23 cellular contexts compared by ENCODE assay signal in genomic region chr5:142838845-142839244, GRCh38.
DNase-seq lines count a peak whose midpoint lies in the region; ATAC-seq, FAIRE-seq and TF ChIP-seq lines count a peak whose summit lies in the region.
"Had no signal": no experiment of that assay in that cellular context is flagged by ENCODE, and none has a peak within 500 bp of the region (broad histone marks: within the 10 kb centered on the region; RNA-seq: fewer than 3 reads in every experiment).

No MANE protein-coding gene starts in this region.

- FAIRE-seq in A549 (lab: Jason Lieb, UNC), result no peak
- FAIRE-seq: D721Med, K562 had no signal

- H3K4me2 ChIP-seq in A549, result peak overlapping the region; percentile 75

- no peak for TF ChIP-seq CTCF in A549 (IDR thresholded peaks at IDR 0.05)
- TF ChIP-seq CTCF in colonic mucosa (IDR thresholded peaks at IDR 0.05), result no peak
- no peak for TF ChIP-seq CTCF in neutrophil (IDR thresholded peaks at IDR 0.05)
- no peak for TF ChIP-seq CTCF in thyroid gland (IDR thresholded peaks at IDR 0.05)

- no peak for DNase-seq in A549 (ENCODE audit: low read depth in 1 of 2, low spot score in 1 of 2)
- no peak for DNase-seq in colonic mucosa
- DNase-seq in thyroid gland, result no peak
- DNase-seq in NOMO-1 treated with DMSO at 0.1 percent for 48 hours (lab: John Stamatoyannopoulos, UW; ENCODE audit: unreplicated experiment), result no peak
- no peak for DNase-seq in activated effector memory CD4-positive, alpha-beta T cell treated with anti-CD3 and anti-CD28 coated beads, Interleukin-2, amount 50 U/mL, for 16 hours
- DNase-seq: CD8-positive, alpha-beta memory T cell; DMS53; GF-D8; H9; HFFc6; NCI-H1417; NCI-H1694 treated with DMSO at 0.1 percent for 48 hours; NCI-H446 treated with DMSO at 0.1 percent for 48 hours; NCI-H526 treated with DMSO at 0.1 percent for 48 hours; SHP77 had no signal

- WGBS in A549 (ENCODE audit: missing lambda C conversion rate), result 33% methylated on average over 5 of the region's 5 CpGs
- WGBS in thyroid gland, 2 donors, result 80 to 89% methylated on average over 5 of the region's 5 CpGs

- intact Hi-C loops in colonic mucosa (cut with DNase I), result no loop called here
- intact Hi-C loops in thyroid gland (cut with DNase I), result no loop called here

- H3K4me1 ChIP-seq in A549 (peaks cover 56% of the 10 kb centered on the region), colonic mucosa (peaks cover 4% of the 10 kb centered on the region), neutrophil (ENCODE audit: control insufficient read depth in 1 of 2, insufficient read depth in 1 of 2, low read depth in 1 of 2, low read length in 1 of 2) (peaks cover 25 to 49% of the 10 kb centered on the region in 2 experiments), thyroid gland (peaks cover 7 to 16% of the 10 kb centered on the region in 2 donors)

- TF ChIP-seq POLR2A in A549 (IDR thresholded peaks at IDR 0.05; ENCODE audit: low read length) (no peak), thyroid gland (IDR thresholded peaks at IDR 0.05) (no peak)

- no peak for TF ChIP-seq RAD21 in A549 (conservative IDR thresholded peaks at IDR 0.05 in 1 of 2, IDR thresholded peaks at IDR 0.05 in 1 of 2)

- H3K4me3 ChIP-seq in A549, result no peak overlapping the region
- no peak overlapping the region for H3K4me3 ChIP-seq in colonic mucosa
- H3K4me3 ChIP-seq in neutrophil (ENCODE audit: low read depth in 1 of 2, low read length in 1 of 2), result no peak overlapping the region
- H3K4me3 ChIP-seq in thyroid gland (replicated peaks in 1 of 3), result no peak overlapping the region
- H3K4me3 ChIP-seq: K562, MG63, SK-N-MC had no signal

- POLR2A ChIA-PET in A549 (lab: Yijun Ruan, JAX), result interaction anchor here (0.9 to 1.1 kb wide), 2 partner anchors 8 to 13 kb away, joined by 3 to 5 read pairs; no protein-coding TSS in a partner anchor

- CTCF ChIA-PET in A549 (lab: Yijun Ruan, JAX), result interaction anchor here (1.0 to 1.3 kb wide), 4 partner anchors 9 to 183 kb away, joined by 3 to 4 read pairs (median 3); no protein-coding TSS in a partner anchor

- H3K27ac ChIP-seq in A549 (peak overlapping the region; percentile 53 to 72; a peak in 4 of 6 replicates), colonic mucosa (peak overlapping the region; percentile 13), neutrophil (peak overlapping the region; percentile 6), thyroid gland (peak overlapping the region in 2 of 3 donors; percentile 51 to 60)
- H3K27ac ChIP-seq: C4-2B, SK-N-MC had no signal

- no peak for TF ChIP-seq EP300 in A549 (IDR thresholded peaks at IDR 0.05)

- H3K27me3 ChIP-seq in colonic mucosa (no peaks in the 10 kb centered on the region), neutrophil (no peaks in the 10 kb centered on the region), thyroid gland (no peaks in the 10 kb centered on the region)

- no peak for ATAC-seq in A549
- no peak for ATAC-seq in GM19324 (IDR thresholded peaks at IDR 0.05; ENCODE audit: low FRiP score, unreplicated experiment)
- ATAC-seq in GM19467 (IDR thresholded peaks at IDR 0.05; ENCODE audit: unreplicated experiment), result no peak
- ATAC-seq: K562 had no signal

- no peak overlapping the region for H3K9ac ChIP-seq in colonic mucosa (ENCODE audit: low read depth in 2 of 2, low read length in 2 of 2)

- no peaks in the 10 kb centered on the region for H3K9me3 ChIP-seq in A549
- H3K9me3 ChIP-seq in colonic mucosa, result no peaks in the 10 kb centered on the region
- no peaks in the 10 kb centered on the region for H3K9me3 ChIP-seq in neutrophil
- no peaks in the 10 kb centered on the region for H3K9me3 ChIP-seq in thyroid gland
- H3K9me3 ChIP-seq: MG63 had no signal

- no peaks in the 10 kb centered on the region for H3K36me3 ChIP-seq in colonic mucosa
- H3K36me3 ChIP-seq in neutrophil, result no peaks in the 10 kb centered on the region
- no peaks in the 10 kb centered on the region for H3K36me3 ChIP-seq in thyroid gland
- H3K36me3 ChIP-seq: MG63 had no signal

TF ChIP-seq in A549, 52 proteins besides CTCF, POLR2A, EP300 and RAD21:
- no peak for TF ChIP-seq BHLHE40 (IDR thresholded peaks at IDR 0.05; ENCODE audit: low read depth, low read length)

Comparison
In these comparisons a context has a peak if more than half of its experiments do, and no peak if none do; other contexts are left out.
1. H3K27ac ChIP-seq: peak in every context shown above with its lines; median percentile 62 in A549; 56 in thyroid gland; 13 in colonic mucosa; 6 in neutrophil.